Comparison of ENCODE assay signal across 8 cellular contexts in genomic region chr10:32980558-32981468, GRCh38. TPM values are rescaled to one million over a fixed set of nuclear protein-coding genes. Genes with fewer than 3 reads are reported as not detected.
DNase-seq lines count a peak whose midpoint lies in the region; ATAC-seq lines count a peak whose summit lies in the region.

No MANE protein-coding gene starts in this region.

- peak overlapping the region in 9 of 11 experiments; percentile 10 to 76 (median 51); a peak in 17 of 22 replicates for H3K27ac ChIP-seq in BLaER1 treated with 17β-estradiol and CSF1 and Interleukin-3, amounts not matched to agents 10 nM and 100 nM
- peak overlapping the region; percentile 80 for H3K27ac ChIP-seq in ectodermal cell (ENCODE audit: insufficient read depth, low read depth, low read length, poor library complexity, severe bottlenecking)

- ATAC-seq in GM19351 (IDR thresholded peaks at IDR 0.05; ENCODE audit: unreplicated experiment) (peak; percentile 97), HG03520 (IDR thresholded peaks at IDR 0.05; ENCODE audit: unreplicated experiment) (peak; percentile 98)

- no peaks in the 10 kb centered on the region for H3K9me3 Mint-ChIP-seq in activated CD4-positive, alpha-beta memory T cell treated with anti-CD3 and anti-CD28 coated beads for 36 hours

- peaks cover 8 to 61% (median 18%) of the 10 kb centered on the region in 10 experiments; a peak in 18 of 20 replicates for H3K4me1 ChIP-seq in BLaER1 treated with 17β-estradiol and CSF1 and Interleukin-3, amounts not matched to agents 10 nM and 100 nM
- peaks cover 11% of the 10 kb centered on the region for H3K4me1 ChIP-seq in ectodermal cell (ENCODE audit: control insufficient read depth, insufficient read depth, low read length)

- CTCF ChIA-PET in activated CD4-positive, alpha-beta memory T cell treated with anti-CD3 and anti-CD28 coated beads for 36 hours (lab: Charles Lee) = interaction anchor here (0.8 to 2.1 kb wide), 12 partner anchors 10 to 212 kb away, joined by 3 to 14 read pairs (median 4); no protein-coding TSS in a partner anchor

- H3K4me3 Mint-ChIP-seq in activated CD4-positive, alpha-beta memory T cell treated with anti-CD3 and anti-CD28 coated beads for 36 hours = peak overlapping the region; percentile 85

- POLR2A ChIA-PET in activated CD4-positive, alpha-beta memory T cell treated with anti-CD3 and anti-CD28 coated beads for 36 hours (lab: Charles Lee) = interaction anchor here (0.6 to 1.9 kb wide), 15 partner anchors 10 to 633 kb away, joined by 3 to 9 read pairs (median 3); no protein-coding TSS in a partner anchor

- H3K4me3 ChIP-seq in BLaER1 treated with 17β-estradiol and CSF1 and Interleukin-3, amounts not matched to agents 10 nM and 100 nM = peak overlapping the region; percentile 47 to 69 (median 59)
- peak overlapping the region; percentile 56 for H3K4me3 ChIP-seq in ectodermal cell (ENCODE audit: insufficient read depth, low read depth, low read length)

- peak overlapping the region; percentile 40 to 79 (median 65) for H3K9ac ChIP-seq in BLaER1 treated with 17β-estradiol and CSF1 and Interleukin-3, amounts not matched to agents 10 nM and 100 nM

- H3K36me3 ChIP-seq in BLaER1 treated with 17β-estradiol and CSF1 and Interleukin-3, amounts not matched to agents 10 nM and 100 nM = no peaks in the 10 kb centered on the region
- H3K36me3 ChIP-seq in ectodermal cell (ENCODE audit: control insufficient read depth, insufficient read depth, low read length) = no peaks in the 10 kb centered on the region

- H3K27me3 ChIP-seq in BLaER1 treated with 17β-estradiol and CSF1 and Interleukin-3, amounts not matched to agents 10 nM and 100 nM = no peaks in the 10 kb centered on the region
- H3K27me3 ChIP-seq in ectodermal cell (ENCODE audit: control insufficient read depth, insufficient read depth, low read length, poor library complexity, severe bottlenecking) = no peaks in the 10 kb centered on the region

- no peaks in the 10 kb centered on the region for H3K36me3 Mint-ChIP-seq in activated CD4-positive, alpha-beta memory T cell treated with anti-CD3 and anti-CD28 coated beads for 36 hours

- WGBS in ectodermal cell, 2 experiments = 22 to 23% methylated on average over 38 of the region's 38 CpGs

- H4K20me1 ChIP-seq in BLaER1 treated with 17β-estradiol and CSF1 and Interleukin-3, amounts not matched to agents 10 nM and 100 nM = no peaks in the 10 kb centered on the region

- H3K4me1 Mint-ChIP-seq in activated CD4-positive, alpha-beta memory T cell treated with anti-CD3 and anti-CD28 coated beads for 36 hours (ENCODE audit: low read depth) = peaks cover 34% of the 10 kb centered on the region

- peak overlapping the region; percentile 64 to 87 (median 77) for H3K4me2 ChIP-seq in BLaER1 treated with 17β-estradiol and CSF1 and Interleukin-3, amounts not matched to agents 10 nM and 100 nM

- H3K27ac Mint-ChIP-seq in activated CD4-positive, alpha-beta memory T cell treated with anti-CD3 and anti-CD28 coated beads for 36 hours = peak overlapping the region; percentile 90

- DNase-seq in NCI-H748 treated with DMSO at 0.1 percent for 48 hours (lab: John Stamatoyannopoulos, UW) (peak; percentile 58), lung microvascular endothelial cell (ENCODE audit: low read depth in 2 of 2) (peak; percentile 97 to 99)
- peak; percentile 93 for DNase-seq in activated CD4-positive, alpha-beta memory T cell treated with anti-CD3 and anti-CD28 coated beads for 36 hours
- DNase-seq in stimulated activated CD4-positive, alpha-beta T cell treated with anti-CD3 and anti-CD28 coated beads, TNF-alpha, amount 100 ng/mL, for 4 hours (ENCODE audit: low read depth in 3 of 3) = peak; percentile 57 to 73 (median 71)

- no peaks in the 10 kb centered on the region for H3K9me3 ChIP-seq in BLaER1 treated with 17β-estradiol and CSF1 and Interleukin-3, amounts not matched to agents 10 nM and 100 nM (replicated peaks in 1 of 11)
- H3K9me3 ChIP-seq in ectodermal cell (ENCODE audit: control insufficient read depth, low read length) = no peaks in the 10 kb centered on the region

- H3K27me3 Mint-ChIP-seq in activated CD4-positive, alpha-beta memory T cell treated with anti-CD3 and anti-CD28 coated beads for 36 hours = no peaks in the 10 kb centered on the region

- intact Hi-C loops in activated CD4-positive, alpha-beta memory T cell treated with anti-CD3 and anti-CD28 coated beads for 36 hours (cut with micrococcal nuclease) = loop anchor here (1.0 kb wide), 2 partner anchors 22 to 24 kb away; no protein-coding TSS in a partner anchor

RNA-seq across cellular contexts. Expression of gene ITGB1, which starts 22.8 kb away (rescaled TPM):
- total RNA-seq in activated CD4-positive, alpha-beta memory T cell treated with anti-CD3 and anti-CD28 coated beads for 36 hours = 100 to 1,000 TPM; 113 to 117 TPM
- 209 TPM for polyA plus RNA-seq in ectodermal cell (2013, experiment 1 of 4)
- polyA plus RNA-seq in ectodermal cell (2013, experiment 2 of 4) = 208 TPM
- polyA plus RNA-seq in ectodermal cell (2013, experiment 3 of 4) = 184 TPM
- polyA plus RNA-seq in ectodermal cell (2013, experiment 4 of 4) = 199 TPM
- 1,017 and 1,090 TPM in 2 replicates for total RNA-seq in lung microvascular endothelial cell

Comparison
In these comparisons a context has a peak if more than half of its experiments do, and no peak if none do; other contexts are left out.
1. Peak in every context shown above with its lines: DNase-seq, ATAC-seq, H3K4me3 ChIP-seq and H3K27ac ChIP-seq.